Comparison of ENCODE assay signal across 8 cellular contexts in genomic region chr22:23767673-23768548, GRCh38. TPM values are rescaled to one million over a fixed set of nuclear protein-coding genes. Genes with fewer than 3 reads are reported as not detected.
DNase-seq lines count a peak whose midpoint lies in the region; ATAC-seq and TF ChIP-seq lines count a peak whose summit lies in the region.

CHCHD10 (minus strand) TSS chr22:23767972; CDS start chr22:23767874, 98 bp downstream.

- DNase-seq in GM12865 (ENCODE audit: low read depth) (peak; percentile 84), NT2/D1 (ENCODE audit: low read depth, low spot score) (no peak), activated T-cell treated with anti-CD3 and anti-CD28 coated beads for 1 hour (ENCODE audit: low read depth) (peak; percentile 70), epithelial cell of esophagus (ENCODE audit: low read depth) (peak; percentile 67), mucosa of descending colon (peak; percentile 92 to 93 (median 92)), dedifferentiated amniotic fluid mesenchymal stem cell (ENCODE audit: extremely low spot score) (no peak)
- peak; percentile 69 for DNase-seq in stimulated activated CD8-positive, alpha-beta memory T cell treated with anti-CD3 and anti-CD28 coated beads, Interleukin-4, amount 100 ng/mL, for 24 hours (ENCODE audit: low read depth)

- peak within 1 kb of the TSS; percentile 85 for H3K9ac ChIP-seq in NT2/D1 (ENCODE audit: insufficient read length, low read depth)

- H3K9me3 ChIP-seq in NT2/D1 (ENCODE audit: insufficient read depth, low read length) (no peaks in the 10 kb centered on the region), mucosa of descending colon (no peaks in the 10 kb centered on the region)

- H3K27me3 ChIP-seq in NT2/D1 (ENCODE audit: insufficient read depth, insufficient read length) = peaks cover 17% of the 10 kb centered on the region

- TF ChIP-seq CTCF in GM12865 (IDR thresholded peaks at IDR 0.05; ENCODE audit: insufficient read depth, low read depth, low read length, missing control alignments) (peak; percentile 70), epithelial cell of esophagus (IDR thresholded peaks at IDR 0.05; ENCODE audit: insufficient read depth, low read depth, low read length, missing control alignments) (peak; percentile 72), mucosa of descending colon (IDR thresholded peaks at IDR 0.05) (peak; percentile 73)

- peak within 1 kb of the TSS; percentile 88 for H3K4me3 ChIP-seq in GM12865 (ENCODE audit: low read depth, low read length)
- H3K4me3 ChIP-seq in NT2/D1 (ENCODE audit: insufficient read length, low read depth) = peak within 1 kb of the TSS; percentile 68
- H3K4me3 ChIP-seq in epithelial cell of esophagus (ENCODE audit: low read length) = peak within 1 kb of the TSS; percentile 67
- H3K4me3 ChIP-seq in mucosa of descending colon = peak within 1 kb of the TSS; percentile 67

- peaks cover 20% of the 10 kb centered on the region for H3K36me3 ChIP-seq in NT2/D1 (ENCODE audit: insufficient read depth, insufficient read length, low read length)
- no peaks in the 10 kb centered on the region for H3K36me3 ChIP-seq in mucosa of descending colon (ENCODE audit: low read depth)

- ATAC-seq in HG03432 (IDR thresholded peaks at IDR 0.05; ENCODE audit: unreplicated experiment) (peak; percentile 62), mucosa of descending colon (peak; percentile 86)

- H3K4me1 ChIP-seq in NT2/D1 (ENCODE audit: insufficient read depth, insufficient read length) (peaks cover 15% of the 10 kb centered on the region), mucosa of descending colon (ENCODE audit: low read depth) (peaks cover 30% of the 10 kb centered on the region)

- intact Hi-C loops in mucosa of descending colon (cut with DNase I, micrococcal nuclease) = loop anchor here in 1 of 2 donors (5.0 kb wide), 1 partner anchor 89 kb away; the partner anchor contains the start of gene SLC2A11

RNA-seq across cellular contexts. Expression of gene CHCHD10, which starts in this region (rescaled TPM):
- total RNA-seq in mucosa of descending colon = 100 to 1,000 TPM; 279 to 464 (median 462) TPM

Comparison
In these comparisons a context has a peak if more than half of its experiments do, and no peak if none do; other contexts are left out.
1. DNase-seq: peak in GM12865 (single experiment), activated T-cell treated with anti-CD3 and anti-CD28 coated beads for 1 hour (single experiment), epithelial cell of esophagus (single experiment), mucosa of descending colon (3 of 3) and stimulated activated CD8-positive, alpha-beta memory T cell treated with anti-CD3 and anti-CD28 coated beads, Interleukin-4, amount 100 ng/mL, for 24 hours (single experiment); none in NT2/D1 (single experiment) and dedifferentiated amniotic fluid mesenchymal stem cell (single experiment).
2. Peak in every context shown above with its lines, with median percentiles within 50 percentile points of each other: H3K4me3 ChIP-seq and CTCF ChIP-seq.